ENCODE assay signal across 29 cellular contexts in genomic region chr15:36185438-36185837, GRCh38.
DNase-seq lines count a peak whose midpoint lies in the region; ATAC-seq, FAIRE-seq and TF ChIP-seq lines count a peak whose summit lies in the region.
"Had no signal": no experiment of that assay in that cellular context is flagged by ENCODE, and none has a peak within 500 bp of the region (broad histone marks: within the 10 kb centered on the region; RNA-seq: fewer than 3 reads in every experiment).

No MANE protein-coding gene starts in this region.

- H3K79me2 ChIP-seq in HCT116 (ENCODE audit: insufficient read depth, low read length) (no peaks in the 10 kb centered on the region), SK-N-SH (ENCODE audit: insufficient read depth) (no peaks in the 10 kb centered on the region)

- no peak overlapping the region for H3K4me3 ChIP-seq in A549
- no peak overlapping the region for H3K4me3 ChIP-seq in HCT116 (replicated peaks in 1 of 2; ENCODE audit: low read depth in 1 of 2, low read length in 2 of 2)
- no peak overlapping the region for H3K4me3 ChIP-seq in SK-N-SH (ENCODE audit: low read depth in 2 of 2, low read length in 1 of 2)
- H3K4me3 ChIP-seq: PC-9, SJSA1 had no signal

- no peaks in the 10 kb centered on the region for H3K4me1 ChIP-seq in A549
- no peaks in the 10 kb centered on the region for H3K4me1 ChIP-seq in HCT116 (ENCODE audit: control insufficient read depth in 1 of 2, insufficient read depth in 2 of 2, low read length in 2 of 2)
- no peaks in the 10 kb centered on the region for H3K4me1 ChIP-seq in SK-N-SH (ENCODE audit: control insufficient read depth in 1 of 2, insufficient read depth in 2 of 2, low read depth in 1 of 2, low read length in 1 of 2)
- H3K4me1 ChIP-seq: SJSA1 had no signal

- no TSS peak for BruUV-seq in HCT116 (replicated peaks; lab: Mats Ljungman, UMichigan)

- RAD21 ChIA-PET in HCT116 (lab: Charles Lee; ENCODE audit: low non-redundant PET in 1 of 2, low total read pairs in 2 of 2, uncharacterized antibody in 2 of 2, unreplicated experiment in 2 of 2) = no interaction called here

- no peaks in the 10 kb centered on the region for H3K9me3 ChIP-seq in A549
- no peaks in the 10 kb centered on the region for H3K9me3 ChIP-seq in HCT116 (ENCODE audit: control insufficient read depth in 1 of 2, insufficient read depth in 1 of 2, low read depth in 1 of 2, low read length in 2 of 2)
- H3K9me3 ChIP-seq in SK-N-SH = 0 out of 2 replicates have a peak, but pooled peaks cover 2% of the 10 kb centered on the region
- H3K9me3 ChIP-seq: SJSA1 had no signal

- POLR2A ChIA-PET in A549 (lab: Yijun Ruan, JAX) (no interaction called here), HCT116 (lab: Charles Lee) (no interaction called here), SK-N-SH (lab: Yijun Ruan, JAX) (no interaction called here)

- intact Hi-C loops in HCT116 (cut with micrococcal nuclease) (no loop called here), Right ventricle myocardium inferior (cut with DNase I) (no loop called here)

- 30% methylated on average over 1 of the region's 1 CpG for WGBS in A549 (ENCODE audit: missing lambda C conversion rate)
- 29% methylated on average over 1 of the region's 1 CpG for WGBS in SK-N-SH (ENCODE audit: low lambda C conversion rate)

- no peak for TF ChIP-seq POLR2A in A549 (IDR thresholded peaks at IDR 0.05; ENCODE audit: low read length)
- TF ChIP-seq POLR2A in HCT116 (IDR thresholded peaks at IDR 0.05; ENCODE audit: borderline replicate concordance, extremely low read depth, insufficient read depth, insufficient read length) = no peak

- no peaks in the 10 kb centered on the region for H3K27me3 ChIP-seq in HCT116 (ENCODE audit: insufficient read depth, low read length)
- no peaks in the 10 kb centered on the region for H3K27me3 ChIP-seq in SK-N-SH (ENCODE audit: insufficient read depth)
- H3K27me3 ChIP-seq: SJSA1 had no signal

- no peak for TF ChIP-seq CTCF in A549 (IDR thresholded peaks at IDR 0.05)
- TF ChIP-seq CTCF in HCT116 (IDR thresholded peaks at IDR 0.05 in 2 of 3, conservative IDR thresholded peaks at IDR 0.05 in 1 of 3; ENCODE audit: borderline replicate concordance in 1 of 3, insufficient read depth in 1 of 3, low read depth in 2 of 3, low read length in 2 of 3) = no peak
- no peak for TF ChIP-seq CTCF in SK-N-SH (IDR thresholded peaks at IDR 0.05)

- H3K9me2 ChIP-seq in HCT116 (ENCODE audit: insufficient read depth) (no peaks in the 10 kb centered on the region), SK-N-SH (no peaks in the 10 kb centered on the region)

- no peak for TF ChIP-seq RAD21 in A549 (conservative IDR thresholded peaks at IDR 0.05 in 1 of 2, IDR thresholded peaks at IDR 0.05 in 1 of 2)
- TF ChIP-seq RAD21 in HCT116 (IDR thresholded peaks at IDR 0.05; ENCODE audit: low read depth) = no peak
- no peak for TF ChIP-seq RAD21 in SK-N-SH (IDR thresholded peaks at IDR 0.05; ENCODE audit: low read length)

- no peak for ATAC-seq in A549
- no peak for ATAC-seq in HCT116
- no peak for ATAC-seq in HG02642 (IDR thresholded peaks at IDR 0.05; ENCODE audit: poor library complexity, unreplicated experiment)
- no peak for ATAC-seq in Right ventricle myocardium inferior
- ATAC-seq in GM19351 (IDR thresholded peaks at IDR 0.05; ENCODE audit: unreplicated experiment) = no peak

- CTCF ChIA-PET in A549 (lab: Yijun Ruan, JAX) (no interaction called here), HCT116 (lab: Charles Lee) (no interaction called here), SK-N-SH (lab: Yijun Ruan, JAX) (no interaction called here)

- H3K9ac ChIP-seq in HCT116 (ENCODE audit: low read length) (no peak overlapping the region), SK-N-SH (no peak overlapping the region)

- no peaks in the 10 kb centered on the region for H4K20me1 ChIP-seq in HCT116 (ENCODE audit: insufficient read depth)
- H4K20me1 ChIP-seq in SK-N-SH (ENCODE audit: insufficient read depth) = no peaks in the 10 kb centered on the region

- no peak for TF ChIP-seq EP300 in A549 (IDR thresholded peaks at IDR 0.05)
- no peak for TF ChIP-seq EP300 in SK-N-SH (IDR thresholded peaks at IDR 0.05; ENCODE audit: borderline replicate concordance in 1 of 2, low read depth in 1 of 2, low read length in 1 of 2)

- no peak overlapping the region for H3K27ac ChIP-seq in A549
- H3K27ac ChIP-seq in HCT116 (ENCODE audit: low read depth, low read length) = no peak overlapping the region
- no peak overlapping the region for H3K27ac ChIP-seq in SK-N-SH (ENCODE audit: low read depth in 2 of 2, low read length in 1 of 2)
- H3K27ac ChIP-seq: C4-2B, PC-9, SJSA1 had no signal

- peak overlapping the region; percentile 49 for H2AFZ ChIP-seq in HCT116 (ENCODE audit: low read depth, low read length, poor library complexity, severe bottlenecking)
- no peak overlapping the region for H2AFZ ChIP-seq in SK-N-SH (ENCODE audit: low read depth)
- H2AFZ ChIP-seq: PC-9 had no signal

- DNase-seq in A549 (ENCODE audit: low read depth in 1 of 2, low spot score in 1 of 2) = no peak
- DNase-seq in HCT116 (ENCODE audit: low read depth, low spot score) = no peak
- no peak for DNase-seq in SK-N-SH
- peak; percentile 26 for DNase-seq in fibroblast of gingiva (ENCODE audit: low read depth)
- no peak for DNase-seq in germinal center (ENCODE audit: low spot score)
- no peak for DNase-seq in Right ventricle myocardium inferior (ENCODE audit: missing footprints)
- DNase-seq: 8988T; CD8-positive, alpha-beta memory T cell; DMS 273 treated with DMSO at 0.1 percent for 48 hours; DMS79; GF-D8; H7; HFFc6; Karpas-422; MV-4-11; NCI-H1105 treated with DMSO at 0.1 percent for 48 hours; NCI-H146; NCI-H1930; NCI-H2107; NCI-H524; NCI-H82; PC-9; Right ventricle myocardium superior; T-helper 1 cell had no signal

- peaks cover 4% of the 10 kb centered on the region for H3F3A ChIP-seq in SK-N-SH (replicated peaks; ENCODE audit: insufficient read depth)

- H3K36me3 ChIP-seq in HCT116 (ENCODE audit: control insufficient read depth in 1 of 2, insufficient read depth in 2 of 2, low read length in 2 of 2) (no peaks in the 10 kb centered on the region), SK-N-SH (replicated peaks in 1 of 2; ENCODE audit: control insufficient read depth in 1 of 2, insufficient read depth in 2 of 2, low read length in 1 of 2) (no peaks in the 10 kb centered on the region)
- H3K36me3 ChIP-seq: SJSA1 had no signal

- H3K4me2 ChIP-seq in A549 (no peak overlapping the region), HCT116 (ENCODE audit: low read length) (no peak overlapping the region), SK-N-SH (no peak overlapping the region)
- H3K4me2 ChIP-seq: PC-9 had no signal

- no peak for FAIRE-seq in A549 (lab: Jason Lieb, UNC)
- FAIRE-seq: GM12892 had no signal

TF ChIP-seq in A549, 52 proteins besides CTCF, POLR2A, EP300 and RAD21:
- TF ChIP-seq BHLHE40 (IDR thresholded peaks at IDR 0.05; ENCODE audit: low read depth, low read length) (no peak), MAFK (IDR thresholded peaks at IDR 0.05; ENCODE audit: partially characterized antibody) (peak; percentile 12)

TF ChIP-seq in HCT116, 20 proteins besides CTCF, POLR2A, EP300 and RAD21 (continues in another document):
- no peak for TF ChIP-seq SRF (IDR thresholded peaks at IDR 0.05; ENCODE audit: low read depth)
- TF ChIP-seq SP1 (IDR thresholded peaks at IDR 0.05; ENCODE audit: low read depth) = no peak
- no peak for TF ChIP-seq ZBTB33 (IDR thresholded peaks at IDR 0.05; ENCODE audit: extremely low read depth, insufficient replicate concordance, low read length)
- TF ChIP-seq SIN3A (IDR thresholded peaks at IDR 0.05; ENCODE audit: low read depth) = no peak
- no peak for TF ChIP-seq YY1 (IDR thresholded peaks at IDR 0.05; ENCODE audit: extremely low read depth, insufficient replicate concordance, low read depth, low read length)
- TF ChIP-seq EZH2 (IDR thresholded peaks at IDR 0.05) = no peak
- no peak for TF ChIP-seq EGR1 (IDR thresholded peaks at IDR 0.05; ENCODE audit: low read depth)
- no peak for TF ChIP-seq ELF1 (IDR thresholded peaks at IDR 0.05; ENCODE audit: borderline replicate concordance, low read depth)

TF ChIP-seq in SK-N-SH, 30 proteins besides CTCF, POLR2A, EP300 and RAD21:
- peak; percentile 66 for TF ChIP-seq TCF12 (IDR thresholded peaks at IDR 0.05)
- no peak for TF ChIP-seq GATA2 (CRISPR knock-in tag; IDR thresholded peaks at IDR 0.05)
